27 cellular contexts compared by ENCODE assay signal in genomic region chr9:131303702-131304101, GRCh38. TPM values are rescaled to one million over a fixed set of nuclear protein-coding genes. Genes with fewer than 3 reads are reported as not detected.
"Had no signal": no experiment of that assay in that cellular context is flagged by ENCODE, and none has a peak within 500 bp of the region (broad histone marks: within the 10 kb centered on the region; RNA-seq: fewer than 3 reads in every experiment).

No MANE protein-coding gene starts in this region.

- H3K27ac Mint-ChIP-seq: activated naive CD4-positive, alpha-beta T cell treated with anti-CD3 and anti-CD28 coated beads, Interleukin-2, amount 50 U/mL, for 72 hours; activated T-cell treated with anti-CD3 and anti-CD28 coated beads, Interleukin-2, amount 50 U/mL, for 24 hours; activated T-helper 17 cell treated with anti-CD3 and anti-CD28 coated beads, Interleukin-2, amount 50 U/mL, for 72 hours; nephron progenitor cell; T-cell had no signal

- H3K36me3 ChIP-seq: brain microvascular endothelial cell, colonic mucosa, lower lobe of right lung, thyroid gland had no signal

- H3K27me3 Mint-ChIP-seq: activated T-cell treated with anti-CD3 and anti-CD28 coated beads, Interleukin-2, amount 50 U/mL, for 24 hours; activated T-helper 17 cell treated with anti-CD3 and anti-CD28 coated beads, Interleukin-2, amount 50 U/mL, for 72 hours; central memory CD8-positive, alpha-beta T cell; effector memory CD8-positive, alpha-beta T cell; T-cell had no signal

- DNase-seq: activated CD4-positive, alpha-beta T cell treated with anti-CD3 and anti-CD28 coated beads, Interleukin-2, amount 50 U/mL, for 4 hours; activated CD8-positive, alpha-beta memory T cell treated with anti-CD3 and anti-CD28 coated beads for 24 hours; activated CD8-positive, alpha-beta memory T cell treated with anti-CD3 and anti-CD28 coated beads, Interleukin-2, amount 50 U/mL, for 4 hours; activated T-cell treated with anti-CD3 and anti-CD28 coated beads, Interleukin-2, amount 50 U/mL, for 24 hours; aorta; brain microvascular endothelial cell; colonic mucosa; dorsolateral prefrontal cortex; effector memory CD8-positive, alpha-beta T cell; foreskin melanocyte; glutamatergic neuron; hypothalamus; left colon; lower lobe of right lung; mesendoderm; mucosa of descending colon; nephron progenitor cell; nucleus accumbens; stimulated activated CD4-positive, alpha-beta T cell treated with anti-CD3 and anti-CD28 coated beads, Interleukin-4, amount 100 ng/mL, for 24 hours; stimulated activated naive CD4-positive, alpha-beta T cell treated with Interleukin-2 at 50 U/mL for 16 hours; T-cell; thyroid gland had no signal

- H3K4me3 Mint-ChIP-seq: activated T-cell treated with anti-CD3 and anti-CD28 coated beads, Interleukin-2, amount 50 U/mL, for 24 hours; activated T-helper 17 cell treated with anti-CD3 and anti-CD28 coated beads, Interleukin-2, amount 50 U/mL, for 72 hours; central memory CD8-positive, alpha-beta T cell; effector memory CD8-positive, alpha-beta T cell; nephron progenitor cell; T-cell had no signal

- H3K36me3 Mint-ChIP-seq: activated naive CD4-positive, alpha-beta T cell treated with anti-CD3 and anti-CD28 coated beads, Interleukin-2, amount 50 U/mL, for 72 hours; T-cell had no signal

- H3K27ac ChIP-seq: brain microvascular endothelial cell, colonic mucosa, lower lobe of right lung, thyroid gland had no signal

- H3K9me3 Mint-ChIP-seq: activated naive CD4-positive, alpha-beta T cell treated with anti-CD3 and anti-CD28 coated beads, Interleukin-2, amount 50 U/mL, for 72 hours; activated T-cell treated with anti-CD3 and anti-CD28 coated beads, Interleukin-2, amount 50 U/mL, for 24 hours; activated T-helper 17 cell treated with anti-CD3 and anti-CD28 coated beads, Interleukin-2, amount 50 U/mL, for 72 hours; central memory CD8-positive, alpha-beta T cell; effector memory CD8-positive, alpha-beta T cell; nephron progenitor cell; T-cell had no signal

- H3K27me3 ChIP-seq: brain microvascular endothelial cell, colonic mucosa, dorsolateral prefrontal cortex, thyroid gland had no signal

- H3K9me3 ChIP-seq: colonic mucosa, lower lobe of right lung, mucosa of descending colon, thyroid gland had no signal

- H3K4me1 ChIP-seq: colonic mucosa, lower lobe of right lung, thyroid gland had no signal

- H3K4me1 Mint-ChIP-seq: activated T-helper 17 cell treated with anti-CD3 and anti-CD28 coated beads, Interleukin-2, amount 50 U/mL, for 72 hours; central memory CD8-positive, alpha-beta T cell; T-cell had no signal

- ATAC-seq: activated naive CD4-positive, alpha-beta T cell treated with anti-CD3 and anti-CD28 coated beads, Interleukin-2, amount 50 U/mL, for 72 hours; activated T-helper 17 cell treated with anti-CD3 and anti-CD28 coated beads, Interleukin-2, amount 50 U/mL, for 72 hours; effector memory CD8-positive, alpha-beta T cell; esophagus mucosa; left colon; lower lobe of right lung; mucosa of descending colon; T-cell had no signal

- FAIRE-seq: endothelial cell of umbilical vein had no signal

- H3K4me3 ChIP-seq: colonic mucosa, dorsolateral prefrontal cortex, lower lobe of right lung, mucosa of descending colon, thyroid gland had no signal

RNA-seq across cellular contexts. Expression of gene PLPP7, which starts 14.2 kb away (rescaled TPM):
- total RNA-seq: activated T-helper 17 cell treated with anti-CD3 and anti-CD28 coated beads, Interleukin-2, amount 50 U/mL, for 72 hours had no signal
